In genomic region chr4:154082760-154083530, GRCh38 we compare ENCODE assay signal across 12 cellular contexts.
A peak's percentile ranks its signal among the peaks of the same experiment; 100 is the strongest.
DNase-seq lines count a peak whose midpoint lies in the region; ATAC-seq and TF ChIP-seq lines count a peak whose summit lies in the region.
"Had no signal": no experiment of that assay in that cellular context is flagged by ENCODE, and none has a peak within 500 bp of the region (broad histone marks: within the 10 kb centered on the region; RNA-seq: fewer than 3 reads in every experiment).

No MANE protein-coding gene starts in this region.

- POLR2A ChIA-PET in CD8-positive, alpha-beta memory T cell (lab: Charles Lee): no interaction called here

- H3K9me3 Mint-ChIP-seq in endodermal cell: no peaks in the 10 kb centered on the region
- H3K9me3 Mint-ChIP-seq in CD8-positive, alpha-beta memory T cell: peaks cover 0 to 5% (median 0%) of the 10 kb centered on the region in 5 donors
- H3K9me3 Mint-ChIP-seq: activated naive CD4-positive, alpha-beta T cell treated with anti-CD3 and anti-CD28 coated beads, Interleukin-2, amount 50 U/mL, for 72 hours; naive B cell had no signal

- H3K9me3 ChIP-seq in endodermal cell (ENCODE audit: control insufficient read depth, low read length) (no peaks in the 10 kb centered on the region), upper lobe of right lung (no peaks in the 10 kb centered on the region)
- no peaks in the 10 kb centered on the region for H3K9me3 ChIP-seq in CD8-positive, alpha-beta memory T cell (ENCODE audit: low read length)
- H3K9me3 ChIP-seq: thoracic aorta had no signal

- ATAC-seq in upper lobe of right lung (peak; percentile 27), GM19328 (IDR thresholded peaks at IDR 0.05; ENCODE audit: unreplicated experiment) (no peak)

- H3K4me1 Mint-ChIP-seq in endodermal cell: peaks cover 4% of the 10 kb centered on the region
- no peaks in the 10 kb centered on the region for H3K4me1 Mint-ChIP-seq in CD8-positive, alpha-beta memory T cell
- H3K4me1 Mint-ChIP-seq: naive B cell had no signal

- H3K36me3 ChIP-seq in endodermal cell (ENCODE audit: control insufficient read depth, insufficient read depth, low read length) (no peaks in the 10 kb centered on the region), upper lobe of right lung (no peaks in the 10 kb centered on the region)
- no peaks in the 10 kb centered on the region for H3K36me3 ChIP-seq in CD8-positive, alpha-beta memory T cell (ENCODE audit: insufficient read depth, low read length)
- H3K36me3 ChIP-seq: thoracic aorta had no signal

- H3K4me1 ChIP-seq in endodermal cell (ENCODE audit: control insufficient read depth, insufficient read depth, low read length) (no peaks in the 10 kb centered on the region), upper lobe of right lung (no peaks in the 10 kb centered on the region)
- no peaks in the 10 kb centered on the region for H3K4me1 ChIP-seq in CD8-positive, alpha-beta memory T cell (ENCODE audit: insufficient read depth, low read length)

- peak; percentile 11 for DNase-seq in stimulated activated CD4-positive, alpha-beta T cell treated with anti-CD3 and anti-CD28 coated beads, Interleukin-15, amount 100 ng/mL, for 24 hours
- no peak for DNase-seq in stimulated activated CD4-positive, alpha-beta T cell treated with anti-CD3 and anti-CD28 coated beads, Interleukin-4, amount 100 ng/mL, for 4 hours
- peak; percentile 85 for DNase-seq in endodermal cell
- no peak for DNase-seq in upper lobe of right lung
- no peak for DNase-seq in CD8-positive, alpha-beta memory T cell
- no peak for DNase-seq in activated naive CD4-positive, alpha-beta T cell treated with anti-CD3 and anti-CD28 coated beads, Interleukin-2, amount 50 U/mL, for 16 hours
- DNase-seq: naive B cell, NCI-H1092 had no signal

- TF ChIP-seq CTCF in LNCAP (IDR thresholded peaks at IDR 0.05): peak; percentile 42
- TF ChIP-seq CTCF in endodermal cell (conservative IDR thresholded peaks at IDR 0.05): peak; percentile 84
- no peak for TF ChIP-seq CTCF in upper lobe of right lung (IDR thresholded peaks at IDR 0.05)

- H3K27me3 ChIP-seq in endodermal cell (ENCODE audit: control insufficient read depth, insufficient read depth, low read length, poor library complexity, severe bottlenecking) (no peaks in the 10 kb centered on the region), upper lobe of right lung (no peaks in the 10 kb centered on the region)
- H3K27me3 ChIP-seq in CD8-positive, alpha-beta memory T cell (ENCODE audit: insufficient read depth, low read length, poor library complexity, severe bottlenecking): no peaks in the 10 kb centered on the region

- intact Hi-C loops in upper lobe of right lung (cut with DNase I): no loop called here

- no peaks in the 10 kb centered on the region for H3K27me3 Mint-ChIP-seq in endodermal cell (ENCODE audit: insufficient read depth)
- peaks cover 0 to 4% of the 10 kb centered on the region in 2 donors for H3K27me3 Mint-ChIP-seq in CD8-positive, alpha-beta memory T cell

- no peak overlapping the region for H3K27ac Mint-ChIP-seq in endodermal cell
- no peak overlapping the region for H3K27ac Mint-ChIP-seq in CD8-positive, alpha-beta memory T cell
- H3K27ac Mint-ChIP-seq: activated naive CD4-positive, alpha-beta T cell treated with anti-CD3 and anti-CD28 coated beads, Interleukin-2, amount 50 U/mL, for 72 hours; naive B cell had no signal

- H3K4me3 Mint-ChIP-seq in endodermal cell: no peak overlapping the region
- H3K4me3 Mint-ChIP-seq in CD8-positive, alpha-beta memory T cell: no peak overlapping the region
- H3K4me3 Mint-ChIP-seq: naive B cell had no signal

- H3K4me3 ChIP-seq in endodermal cell (ENCODE audit: low read length): no peak overlapping the region
- no peak overlapping the region for H3K4me3 ChIP-seq in upper lobe of right lung
- H3K4me3 ChIP-seq in CD8-positive, alpha-beta memory T cell (ENCODE audit: low read length): no peak overlapping the region
- H3K4me3 ChIP-seq: thoracic aorta had no signal

- CTCF ChIA-PET in CD8-positive, alpha-beta memory T cell (lab: Charles Lee): no interaction called here

- 87 to 88% methylated on average over 3 to 5 of the region's 5 CpGs for WGBS in endodermal cell (ENCODE audit: insufficient coverage in 1 of 2, insufficient read length in 1 of 2), 2 experiments

- H3K9ac ChIP-seq in endodermal cell (ENCODE audit: extremely low read depth, low read length, poor library complexity, severe bottlenecking): no peak overlapping the region

- no peaks in the 10 kb centered on the region for H3K36me3 Mint-ChIP-seq in endodermal cell (ENCODE audit: low read depth)
- no peaks in the 10 kb centered on the region for H3K36me3 Mint-ChIP-seq in CD8-positive, alpha-beta memory T cell
- H3K36me3 Mint-ChIP-seq: activated naive CD4-positive, alpha-beta T cell treated with anti-CD3 and anti-CD28 coated beads, Interleukin-2, amount 50 U/mL, for 72 hours; naive B cell had no signal

- H3K27ac ChIP-seq in endodermal cell (ENCODE audit: low read depth, low read length) (no peak overlapping the region), upper lobe of right lung (no peak overlapping the region)
- H3K27ac ChIP-seq in CD8-positive, alpha-beta memory T cell (ENCODE audit: low read depth, low read length): no peak overlapping the region
- H3K27ac ChIP-seq: thoracic aorta had no signal

Comparison
In these comparisons a context has a peak if more than half of its experiments do, and no peak if none do; other contexts are left out.
1. DNase-seq: peak in stimulated activated CD4-positive, alpha-beta T cell treated with anti-CD3 and anti-CD28 coated beads, Interleukin-15, amount 100 ng/mL, for 24 hours (single experiment) and endodermal cell (single experiment); none in stimulated activated CD4-positive, alpha-beta T cell treated with anti-CD3 and anti-CD28 coated beads, Interleukin-4, amount 100 ng/mL, for 4 hours (0 of 2), upper lobe of right lung (single experiment), CD8-positive, alpha-beta memory T cell (0 of 5) and activated naive CD4-positive, alpha-beta T cell treated with anti-CD3 and anti-CD28 coated beads, Interleukin-2, amount 50 U/mL, for 16 hours (single experiment).